ENCODE assay signal across 1 cellular context in the genomic region with DNA sequence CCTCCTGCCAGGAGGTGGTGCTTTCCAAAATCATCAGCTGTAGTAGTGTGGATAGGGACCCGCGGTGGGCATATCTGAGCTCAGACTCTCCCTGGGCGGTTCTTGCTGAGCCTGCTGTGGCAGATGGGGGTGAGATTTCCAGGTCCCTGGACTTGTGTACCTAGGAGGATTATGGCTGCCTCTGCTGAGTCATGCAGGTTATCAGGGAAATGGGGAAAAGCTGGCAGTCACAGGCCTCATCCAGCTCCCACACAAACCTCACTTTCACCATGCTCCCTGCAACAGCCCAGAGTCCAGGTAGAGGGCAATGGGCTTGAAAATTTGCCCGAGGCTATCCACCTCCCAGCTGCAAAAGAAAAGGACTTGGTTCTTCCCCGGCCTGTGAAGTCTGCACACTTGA.
TF ChIP-seq lines count a peak whose summit lies in the region.

No MANE protein-coding gene starts in this region.

TF ChIP-seq in H1, 55 proteins besides CTCF, POLR2A, EP300 and RAD21:
- TF ChIP-seq FOSL1 (IDR thresholded peaks at IDR 0.05; ENCODE audit: insufficient read depth, low read depth, low read length) (no peak), ZNF274 (IDR thresholded peaks at IDR 0.05; ENCODE audit: borderline replicate concordance, extremely low read depth, low read length) (no peak), BCL11A (IDR thresholded peaks at IDR 0.05; ENCODE audit: low read depth in 2 of 2, low read length in 2 of 2) (no peak), CHD1 (IDR thresholded peaks at IDR 0.05; ENCODE audit: low read depth, low read length) (no peak), KDM1A (IDR thresholded peaks at IDR 0.05; ENCODE audit: borderline replicate concordance, low read length) (no peak), POLR2AphosphoS5 (IDR thresholded peaks at IDR 0.05; ENCODE audit: low read depth, low read length) (no peak)
